ENCODE assay signal across 10 cellular contexts in the genomic region with DNA sequence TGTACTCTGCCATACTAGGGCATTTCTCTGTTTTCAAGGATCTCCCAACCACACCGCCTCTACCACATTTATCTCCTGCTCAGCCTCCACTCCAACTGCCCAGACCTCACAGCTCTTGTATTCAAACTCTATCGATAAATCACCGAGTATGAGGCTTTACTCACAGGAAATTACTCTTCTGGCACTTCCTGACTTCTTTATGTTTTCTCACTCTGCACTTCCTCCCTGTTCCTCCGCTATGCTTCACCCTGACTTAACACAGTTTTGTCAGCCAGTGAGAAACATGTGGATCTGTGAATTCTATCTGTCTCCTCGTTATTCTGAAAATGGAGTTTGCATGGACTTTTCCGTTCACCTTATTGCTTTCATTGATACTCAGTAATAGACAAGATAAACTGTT. TPM values are rescaled to one million over a fixed set of nuclear protein-coding genes. Genes with fewer than 3 reads are reported as not detected.
A peak's percentile ranks its signal among the peaks of the same experiment; 100 is the strongest.
DNase-seq lines count a peak whose midpoint lies in the region; ATAC-seq and TF ChIP-seq lines count a peak whose summit lies in the region.
"Had no signal": no experiment of that assay in that cellular context is flagged by ENCODE, and none has a peak within 500 bp of the region (broad histone marks: within the 10 kb centered on the region; RNA-seq: fewer than 3 reads in every experiment).

No MANE protein-coding gene starts in this region.

- peak; percentile 38 for DNase-seq in activated CD4-positive, alpha-beta T cell treated with anti-CD3 and anti-CD28 coated beads for 48 hours
- no peak for DNase-seq in activated CD4-positive, alpha-beta T cell treated with anti-CD3 and anti-CD28 coated beads, Interleukin-2, amount 50 U/mL, for 1 hour
- DNase-seq in OCI-LY7 (ENCODE audit: low spot score) (peak; percentile 51), NCI-H2196 (lab: John Stamatoyannopoulos, UW; ENCODE audit: unreplicated experiment) (no peak), NCI-H524 treated with DMSO at 0.1 percent for 48 hours (lab: John Stamatoyannopoulos, UW) (no peak), HPDE6-E6E7 (ENCODE audit: extremely low spot score) (no peak)
- DNase-seq in effector CD4-positive, alpha-beta T cell: peak; percentile 20
- DNase-seq in stimulated activated effector memory CD8-positive, alpha-beta T cell treated with anti-CD3 and anti-CD28 coated beads, Interleukin-12 subunit alpha, Interleukin-12 subunit beta, amount 100 ng/mL, for 72 hours (ENCODE audit: low spot score in 2 of 2): peak in 1 of 2 donors; percentile 61
- DNase-seq: NCI-H69, sigmoid colon had no signal

- peak overlapping the region; percentile 79 for H2AFZ ChIP-seq in OCI-LY7 (ENCODE audit: low read length)

- peak overlapping the region; percentile 68 for H3K4me3 ChIP-seq in OCI-LY7 (ENCODE audit: low read depth, low read length, poor library complexity, severe bottlenecking)
- H3K4me3 ChIP-seq: sigmoid colon had no signal

- no peaks in the 10 kb centered on the region for H4K20me1 ChIP-seq in OCI-LY7 (ENCODE audit: insufficient read depth, low read length)

- no TSS peak for BruUV-seq in OCI-LY7 (replicated peaks; lab: Mats Ljungman, UMichigan)

- H3K27ac Mint-ChIP-seq in stimulated activated effector memory CD8-positive, alpha-beta T cell treated with anti-CD3 and anti-CD28 coated beads, Interleukin-12 subunit alpha, Interleukin-12 subunit beta, amount 100 ng/mL, for 72 hours: peak overlapping the region; percentile 89

- H3K9me3 ChIP-seq in OCI-LY7 (ENCODE audit: low read length): no peaks in the 10 kb centered on the region
- H3K9me3 ChIP-seq: sigmoid colon had no signal

- no peak for TF ChIP-seq CTCF in OCI-LY7 (conservative IDR thresholded peaks at IDR 0.05; ENCODE audit: low read length)

- H3K4me2 ChIP-seq in OCI-LY7 (ENCODE audit: low read length): peak overlapping the region; percentile 89

- H3K9me2 ChIP-seq in OCI-LY7 (ENCODE audit: insufficient read depth, low read length): no peaks in the 10 kb centered on the region

- POLR2A ChIA-PET in OCI-LY7 (lab: Charles Lee): interaction anchor here (0.9 to 2.8 kb wide), 3 partner anchors 54 to 134 kb away, joined by 3 to 22 read pairs (median 7); no protein-coding TSS in a partner anchor

- ATAC-seq in stimulated activated effector memory CD8-positive, alpha-beta T cell treated with anti-CD3 and anti-CD28 coated beads, Interleukin-12 subunit alpha, Interleukin-12 subunit beta, amount 100 ng/mL, for 72 hours: peak; percentile 48

- H3K4me3 Mint-ChIP-seq in stimulated activated effector memory CD8-positive, alpha-beta T cell treated with anti-CD3 and anti-CD28 coated beads, Interleukin-12 subunit alpha, Interleukin-12 subunit beta, amount 100 ng/mL, for 72 hours: peak overlapping the region; percentile 75

- H3K36me3 ChIP-seq in OCI-LY7 (ENCODE audit: insufficient read depth, low read length): peaks cover 5% of the 10 kb centered on the region
- H3K36me3 ChIP-seq: sigmoid colon had no signal

- no peaks in the 10 kb centered on the region for H3K9me3 Mint-ChIP-seq in stimulated activated effector memory CD8-positive, alpha-beta T cell treated with anti-CD3 and anti-CD28 coated beads, Interleukin-12 subunit alpha, Interleukin-12 subunit beta, amount 100 ng/mL, for 72 hours

- H3K27ac ChIP-seq in OCI-LY7 (ENCODE audit: low read depth, low read length, poor library complexity, severe bottlenecking): peak overlapping the region; percentile 95
- H3K27ac ChIP-seq: sigmoid colon had no signal

- intact Hi-C loops in OCI-LY7 (cut with micrococcal nuclease; ENCODE audit: unreplicated experiment): loop anchor here (5.0 kb wide), 3 partner anchors 56 to 74 kb away; no protein-coding TSS in a partner anchor

- peaks cover 12% of the 10 kb centered on the region for H3K36me3 Mint-ChIP-seq in stimulated activated effector memory CD8-positive, alpha-beta T cell treated with anti-CD3 and anti-CD28 coated beads, Interleukin-12 subunit alpha, Interleukin-12 subunit beta, amount 100 ng/mL, for 72 hours

- peaks cover 51% of the 10 kb centered on the region for H3K4me1 ChIP-seq in OCI-LY7 (ENCODE audit: insufficient read depth, low read length, poor library complexity, severe bottlenecking)

- CTCF ChIA-PET in OCI-LY7 (lab: Charles Lee; ENCODE audit: unreplicated experiment): interaction anchor here (1.2 kb wide), 1 partner anchor 55 kb away, joined by 3 read pairs; no protein-coding TSS in a partner anchor

- peaks cover 46% of the 10 kb centered on the region for H3K79me2 ChIP-seq in OCI-LY7 (ENCODE audit: insufficient read depth, low read depth, low read length)

- H3K4me1 Mint-ChIP-seq in stimulated activated effector memory CD8-positive, alpha-beta T cell treated with anti-CD3 and anti-CD28 coated beads, Interleukin-12 subunit alpha, Interleukin-12 subunit beta, amount 100 ng/mL, for 72 hours: peaks cover 28% of the 10 kb centered on the region

RNA-seq across cellular contexts. Expression of gene CARD8, which starts 2.6 kb away (rescaled TPM):
- total RNA-seq in OCI-LY7 (2014; rRNA removed; shearing (Covaris generic)): 51.0 and 52.5 TPM in 2 replicates
- total RNA-seq in OCI-LY7 (2022): 56.1 and 82.9 TPM in 2 replicates

RNA-seq across cellular contexts. Expression of gene ZNF114, which starts 11.5 kb away (rescaled TPM):
- total RNA-seq in OCI-LY7 (2014; rRNA removed; shearing (Covaris generic)): not detected in 2 replicates
- total RNA-seq in OCI-LY7 (2022): not detected in 2 replicates
- total RNA-seq: sigmoid colon had no signal

Comparison
In these comparisons a context has a peak if more than half of its experiments do, and no peak if none do; other contexts are left out.
1. DNase-seq: peak in activated CD4-positive, alpha-beta T cell treated with anti-CD3 and anti-CD28 coated beads for 48 hours (single experiment), OCI-LY7 (single experiment) and effector CD4-positive, alpha-beta T cell (single experiment); none in activated CD4-positive, alpha-beta T cell treated with anti-CD3 and anti-CD28 coated beads, Interleukin-2, amount 50 U/mL, for 1 hour (single experiment), NCI-H2196 (single experiment), NCI-H524 treated with DMSO at 0.1 percent for 48 hours (single experiment) and HPDE6-E6E7 (single experiment).